ENCODE assay signal across 14 cellular contexts in genomic region chr5:174793076-174793475, GRCh38.
A peak's percentile ranks its signal among the peaks of the same experiment; 100 is the strongest.
DNase-seq lines count a peak whose midpoint lies in the region; ATAC-seq and TF ChIP-seq lines count a peak whose summit lies in the region.
"Had no signal": no experiment of that assay in that cellular context is flagged by ENCODE, and none has a peak within 500 bp of the region (broad histone marks: within the 10 kb centered on the region; RNA-seq: fewer than 3 reads in every experiment).

No MANE protein-coding gene starts in this region.

- no peak overlapping the region for H3K9ac ChIP-seq in mesendoderm (ENCODE audit: low read length)
- H3K9ac ChIP-seq in trophoblast cell (ENCODE audit: low read length) = no peak overlapping the region
- H3K9ac ChIP-seq: BLaER1 treated with 17β-estradiol and CSF1 and Interleukin-3, amounts not matched to agents 10 nM and 100 nM had no signal

- H3K14ac ChIP-seq in trophoblast cell (ENCODE audit: low read length) = no peak overlapping the region

- H3K27me3 ChIP-seq in GM23338 (ENCODE audit: insufficient read depth) (peaks cover 5% of the 10 kb centered on the region), mesendoderm (ENCODE audit: insufficient read depth, low read length, poor library complexity) (no peaks in the 10 kb centered on the region), trophoblast cell (ENCODE audit: insufficient read depth, low read length) (no peaks in the 10 kb centered on the region)
- H3K27me3 ChIP-seq: BLaER1 treated with 17β-estradiol and CSF1 and Interleukin-3, amounts not matched to agents 10 nM and 100 nM had no signal

- H3K79me2 ChIP-seq in GM23338 (replicated peaks; ENCODE audit: insufficient read depth) (no peaks in the 10 kb centered on the region), mesendoderm (ENCODE audit: control insufficient read depth, insufficient read depth, low read length) (no peaks in the 10 kb centered on the region), trophoblast cell (ENCODE audit: control insufficient read depth, insufficient read depth, low read length, poor library complexity) (no peaks in the 10 kb centered on the region)

- H3K79me1 ChIP-seq in mesendoderm (ENCODE audit: low read length) = no peaks in the 10 kb centered on the region
- peaks cover 4% of the 10 kb centered on the region for H3K79me1 ChIP-seq in trophoblast cell (ENCODE audit: low read length)

- H4K5ac ChIP-seq in mesendoderm (ENCODE audit: low read length) = no peak overlapping the region

- no peak overlapping the region for H3K23ac ChIP-seq in mesendoderm (ENCODE audit: low read length)
- H3K23ac ChIP-seq in trophoblast cell (ENCODE audit: low read length) = no peak overlapping the region

- no peaks in the 10 kb centered on the region for H3K9me2 ChIP-seq in GM23338 (ENCODE audit: insufficient read depth)

- intact Hi-C loops in posterior cingulate gyrus (cut with DNase I) = loop anchor here (1.0 kb wide), 1 partner anchor 374 kb away; no protein-coding TSS in a partner anchor

- H4K20me1 ChIP-seq in GM23338 (replicated peaks; ENCODE audit: insufficient read depth) = no peaks in the 10 kb centered on the region
- H4K20me1 ChIP-seq: BLaER1 treated with 17β-estradiol and CSF1 and Interleukin-3, amounts not matched to agents 10 nM and 100 nM had no signal

- no peak for TF ChIP-seq CTCF in GM23338 (conservative IDR thresholded peaks at IDR 0.05; ENCODE audit: low read depth in 2 of 2)
- TF ChIP-seq CTCF in VCaP (conservative IDR thresholded peaks at IDR 0.05) = no peak

- no peak for ATAC-seq in GM23338
- no peak for ATAC-seq in GM19035 (IDR thresholded peaks at IDR 0.05; ENCODE audit: unreplicated experiment)
- ATAC-seq: CD8-positive, alpha-beta T cell had no signal

- H2BK5ac ChIP-seq in mesendoderm (ENCODE audit: low read length) (no peak overlapping the region), trophoblast cell (ENCODE audit: low read depth, low read length, poor library complexity) (peak overlapping the region; percentile 19)

- H3K36me3 Mint-ChIP-seq in GM23338 (ENCODE audit: low read depth) = no peaks in the 10 kb centered on the region
- H3K36me3 Mint-ChIP-seq: CD8-positive, alpha-beta T cell had no signal

- H3K4ac ChIP-seq in mesendoderm (ENCODE audit: low read depth, low read length) (no peak overlapping the region), trophoblast cell (ENCODE audit: low read depth, low read length) (peak overlapping the region; percentile 33)

- WGBS in mesendoderm (ENCODE audit: extremely low coverage, insufficient coverage, low lambda C conversion rate) = no CpG with 5 or more reads among the region's 6 CpGs
- WGBS in trophoblast cell (ENCODE audit: extremely low coverage, insufficient coverage, insufficient read length) = no CpG with 5 or more reads among the region's 6 CpGs

- no peaks in the 10 kb centered on the region; the same call in 2 of the 3 replicates for H3K9me3 Mint-ChIP-seq in GM23338
- H3K9me3 Mint-ChIP-seq: CD8-positive, alpha-beta T cell had no signal

- H3K27ac Mint-ChIP-seq in GM23338 = no peak overlapping the region
- H3K27ac Mint-ChIP-seq: CD8-positive, alpha-beta T cell had no signal

- peaks cover 17% of the 10 kb centered on the region; the same call in 2 of the 3 replicates for H3K4me1 Mint-ChIP-seq in GM23338

- no peak overlapping the region for H2AK5ac ChIP-seq in mesendoderm (ENCODE audit: low read length)
- peak overlapping the region; percentile 35 for H2AK5ac ChIP-seq in trophoblast cell (ENCODE audit: low read length)

- DNase-seq in GM23338 (ENCODE audit: low spot score) (no peak), mesendoderm (no peak), trophoblast cell (no peak), NCI-H1105 (lab: John Stamatoyannopoulos, UW) (no peak), posterior cingulate gyrus (no peak)
- DNase-seq: NCI-H748 treated with DMSO at 0.1 percent for 48 hours, SIG-M5 had no signal

- H3K4me1 ChIP-seq in GM23338 (ENCODE audit: insufficient read depth) (peaks cover 8% of the 10 kb centered on the region; the same call in 1 of the 2 replicates), mesendoderm (ENCODE audit: control insufficient read depth, low read depth, low read length) (peaks cover 5% of the 10 kb centered on the region), trophoblast cell (ENCODE audit: control insufficient read depth in 1 of 2, insufficient read depth in 2 of 2, low read length in 2 of 2) (peaks cover 2 to 7% of the 10 kb centered on the region in 2 experiments)
- H3K4me1 ChIP-seq: A549 had no signal

- H3K18ac ChIP-seq in mesendoderm (ENCODE audit: low read length) (no peak overlapping the region), trophoblast cell (ENCODE audit: low read length) (no peak overlapping the region)

- H2BK120ac ChIP-seq in mesendoderm (ENCODE audit: low read depth, low read length) (no peak overlapping the region), trophoblast cell (ENCODE audit: insufficient read depth, low read length, poor library complexity) (peak overlapping the region; percentile 25)

- no peak overlapping the region for H3K4me3 Mint-ChIP-seq in GM23338
- H3K4me3 Mint-ChIP-seq: CD8-positive, alpha-beta T cell had no signal

- peak overlapping the region; percentile 84 for H4K91ac ChIP-seq in trophoblast cell (ENCODE audit: low read depth, low read length)

- no peak overlapping the region for H4K8ac ChIP-seq in mesendoderm (ENCODE audit: low read depth, low read length)
- peak overlapping the region; percentile 71 for H4K8ac ChIP-seq in trophoblast cell (ENCODE audit: low read depth, low read length)

- no peak overlapping the region for H2BK15ac ChIP-seq in mesendoderm (replicated peaks; ENCODE audit: low read depth)

- H4K12ac ChIP-seq in trophoblast cell (ENCODE audit: low read depth, low read length) = no peak overlapping the region

- H3F3A ChIP-seq in GM23338 (replicated peaks; ENCODE audit: low read depth) = no peaks in the 10 kb centered on the region

- H3K4me2 ChIP-seq in GM23338 = peak overlapping the region; percentile 70; the same call in 1 of the 2 replicates
- H3K4me2 ChIP-seq in mesendoderm (ENCODE audit: low read length) = no peak overlapping the region
- H3K4me2 ChIP-seq in trophoblast cell (ENCODE audit: low read length) = no peak overlapping the region
- H3K4me2 ChIP-seq: BLaER1 treated with 17β-estradiol and CSF1 and Interleukin-3, amounts not matched to agents 10 nM and 100 nM had no signal

- H3K9me3 ChIP-seq in trophoblast cell (ENCODE audit: insufficient read depth, low read depth, low read length) = no peaks in the 10 kb centered on the region
- H3K9me3 ChIP-seq: A549; BLaER1 treated with 17β-estradiol and CSF1 and Interleukin-3, amounts not matched to agents 10 nM and 100 nM; MG63 had no signal

- 0 out of 2 replicates have a peak overlapping the region, but pooled peaks have one; percentile 34 for H3K4me3 ChIP-seq in GM23338
- no peak overlapping the region for H3K4me3 ChIP-seq in mesendoderm (ENCODE audit: low read length)
- H3K4me3 ChIP-seq in trophoblast cell (ENCODE audit: low read depth, low read length) = no peak overlapping the region
- H3K4me3 ChIP-seq: A549; BLaER1 treated with 17β-estradiol and CSF1 and Interleukin-3, amounts not matched to agents 10 nM and 100 nM; MG63 had no signal

- H3K27ac ChIP-seq in GM23338 (ENCODE audit: low read depth) (no peak overlapping the region), VCaP (peak overlapping the region; percentile 13; the same call in 1 of the 2 replicates), mesendoderm (ENCODE audit: low read depth, low read length) (no peak overlapping the region), trophoblast cell (ENCODE audit: low read depth, low read length) (no peak overlapping the region)
- H3K27ac ChIP-seq: A549; BLaER1 treated with 17β-estradiol and CSF1 and Interleukin-3, amounts not matched to agents 10 nM and 100 nM; HL-60 had no signal

- H3K36me3 ChIP-seq in GM23338 (ENCODE audit: insufficient read depth) = no peaks in the 10 kb centered on the region
- no peaks in the 10 kb centered on the region for H3K36me3 ChIP-seq in mesendoderm (ENCODE audit: control insufficient read depth, insufficient read depth, low read length)
- H3K36me3 ChIP-seq in trophoblast cell (ENCODE audit: control insufficient read depth in 1 of 2, insufficient read depth in 2 of 2, low read length in 2 of 2) = no peaks in the 10 kb centered on the region
- H3K36me3 ChIP-seq: BLaER1 treated with 17β-estradiol and CSF1 and Interleukin-3, amounts not matched to agents 10 nM and 100 nM; MG63 had no signal

- peaks cover 9% of the 10 kb centered on the region for H3K27me3 Mint-ChIP-seq in GM23338 (ENCODE audit: insufficient read depth, low read depth, poor library complexity)

- H2AFZ ChIP-seq in GM23338 = peak overlapping the region; percentile 97
- peak overlapping the region; percentile 10 for H2AFZ ChIP-seq in trophoblast cell (ENCODE audit: insufficient read depth, low read length, poor library complexity)

- peak overlapping the region; percentile 72 for H2BK12ac ChIP-seq in trophoblast cell (ENCODE audit: low read length)

- peak overlapping the region; percentile 54 for H3K56ac ChIP-seq in mesendoderm (ENCODE audit: low read length)

TF ChIP-seq in GM23338, 12 proteins besides CTCF, POLR2A, EP300 and RAD21:
- no peak for TF ChIP-seq REST (IDR thresholded peaks at IDR 0.05; ENCODE audit: unreplicated experiment)
- no peak for TF ChIP-seq POLR2AphosphoS5 (IDR thresholded peaks at IDR 0.05; ENCODE audit: low read depth)
- TF ChIP-seq JUNB (IDR thresholded peaks at IDR 0.05; ENCODE audit: unreplicated experiment) = no peak
TF ChIP-seq in GM23338: peak in this region for 0.
